In the genomic region with DNA sequence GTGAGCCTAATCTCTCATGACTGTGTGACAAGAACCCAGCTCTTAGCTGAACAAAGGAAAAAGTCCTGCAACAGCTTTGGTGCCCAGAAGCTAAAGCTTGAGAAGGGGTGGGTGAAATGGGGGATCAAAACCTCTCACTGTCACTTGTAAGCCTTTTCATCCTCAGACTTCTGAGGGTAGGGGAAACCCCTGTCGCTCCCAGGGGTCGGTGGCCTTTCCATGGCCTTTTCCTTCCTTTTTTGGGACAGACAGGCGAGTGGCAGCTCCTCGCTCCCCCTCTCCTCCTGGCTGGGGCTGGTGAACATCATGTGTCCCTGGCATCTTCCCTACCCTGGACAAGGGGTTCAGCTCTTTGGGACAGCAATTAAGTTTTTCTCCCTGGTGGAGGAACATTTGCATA, we compare ENCODE assay signal across 22 cellular contexts.
"Had no signal": no experiment of that assay in that cellular context is flagged by ENCODE, and none has a peak within 500 bp of the region (broad histone marks: within the 10 kb centered on the region; RNA-seq: fewer than 3 reads in every experiment).

No MANE protein-coding gene starts in this region.

- H3K36me3 ChIP-seq: gastroesophageal sphincter, heart right ventricle, lower lobe of right lung, right atrium auricular region, thoracic aorta, tibial nerve, upper lobe of left lung had no signal

- H3K4me3 ChIP-seq: gastroesophageal sphincter, heart right ventricle, lower lobe of right lung, right atrium auricular region, smooth muscle cell, thoracic aorta, tibial nerve, upper lobe of left lung had no signal

- H3K27me3 ChIP-seq: foreskin keratinocyte, gastroesophageal sphincter, heart right ventricle, right atrium auricular region, tibial nerve, upper lobe of left lung had no signal

- ATAC-seq: esophagus mucosa; foreskin keratinocyte; gastroesophageal sphincter; heart right ventricle; left ventricle myocardium superior; lower lobe of right lung; natural killer cell; sciatic nerve; stimulated activated effector memory CD8-positive, alpha-beta T cell treated with anti-CD3 and anti-CD28 coated beads, Interleukin-12 subunit alpha, Interleukin-12 subunit beta, amount 100 ng/mL, for 72 hours; stimulated activated naive CD8-positive, alpha-beta T cell treated with anti-CD3 and anti-CD28 coated beads, Interleukin-15, Interleukin-2, amounts not matched to agents 100 U/mL and 50 U/mL, for 24 hours had no signal

- DNase-seq: cerebellar nuclear complex; cortex of kidney; effector CD4-positive, alpha-beta T cell; foreskin keratinocyte; heart right ventricle; hippocampal formation; left ventricle myocardium superior; lower lobe of right lung; natural killer cell; stimulated activated CD4-positive, alpha-beta T cell treated with anti-CD3 and anti-CD28 coated beads, Interleukin-12 subunit alpha, Interleukin-12 subunit beta, amount 100 ng/mL, for 4 hours; stimulated activated CD4-positive, alpha-beta T cell treated with anti-CD3 and anti-CD28 coated beads, Interleukin-1b, Interleukin-23, amount 100 ng/mL, for 48 hours; stimulated activated CD4-positive, alpha-beta T cell treated with anti-CD3 and anti-CD28 coated beads, Interleukin-4, amount 100 ng/mL, for 24 hours; stimulated activated naive CD8-positive, alpha-beta T cell treated with anti-CD3 and anti-CD28 coated beads, Interleukin-15, Interleukin-2, amounts not matched to agents 100 U/mL and 50 U/mL, for 24 hours; upper lobe of left lung had no signal
